ENCODE assay signal across 22 cellular contexts in genomic region chr10:77455538-77455937, GRCh38.
DNase-seq lines count a peak whose midpoint lies in the region; ATAC-seq and TF ChIP-seq lines count a peak whose summit lies in the region.
"Had no signal": no experiment of that assay in that cellular context is flagged by ENCODE, and none has a peak within 500 bp of the region (broad histone marks: within the 10 kb centered on the region; RNA-seq: fewer than 3 reads in every experiment).

No MANE protein-coding gene starts in this region.

- H3K4me3 ChIP-seq in MG63 = no peak overlapping the region
- H3K4me3 ChIP-seq in mammary epithelial cell (replicated peaks in 1 of 3; ENCODE audit: insufficient read depth in 1 of 3, low read depth in 2 of 3, low read length in 3 of 3) = no peak overlapping the region
- no peak overlapping the region for H3K4me3 ChIP-seq in mesodermal cell (ENCODE audit: extremely low read depth, insufficient read depth, low read length, poor library complexity, severe bottlenecking)
- H3K4me3 ChIP-seq: body of pancreas, HAP-1, lower lobe of right lung, skin epidermis, thoracic aorta, vagina had no signal

- intact Hi-C loops in mammary epithelial cell (cut with micrococcal nuclease) = no loop called here

- no peak overlapping the region for H3K27ac ChIP-seq in mammary epithelial cell (ENCODE audit: insufficient read depth, low read depth, low read length)
- H3K27ac ChIP-seq in mesodermal cell (ENCODE audit: low read depth, low read length, severe bottlenecking) = peak overlapping the region; percentile 5
- H3K27ac ChIP-seq: 22Rv1, body of pancreas, lower lobe of right lung, skin epidermis, thoracic aorta, vagina had no signal

- H4K20me1 ChIP-seq in mammary epithelial cell (ENCODE audit: insufficient read depth, low read length) = no peaks in the 10 kb centered on the region

- TF ChIP-seq CTCF in mammary epithelial cell (conservative IDR thresholded peaks at IDR 0.05 in 1 of 2, IDR thresholded peaks at IDR 0.05 in 1 of 2; ENCODE audit: extremely low read depth in 1 of 2, insufficient read depth in 1 of 2, low read depth in 1 of 2, low read length in 2 of 2) = no peak

- in situ Hi-C loops in mammary epithelial cell (cut with MboI; ENCODE audit: low sequenced_read_pairs in 2 of 2) = no loop called here

- H3K4me2 ChIP-seq in mammary epithelial cell (ENCODE audit: insufficient read depth, low read depth, low read length) = no peak overlapping the region

- no TSS peak for BruUV-seq in mammary epithelial cell (replicated peaks; lab: Mats Ljungman, UMichigan)

- H3K4me1 ChIP-seq in mammary epithelial cell (ENCODE audit: insufficient read depth, low read length) (no peaks in the 10 kb centered on the region), mesodermal cell (ENCODE audit: control insufficient read depth, insufficient read depth, low read length, poor library complexity, severe bottlenecking) (peaks cover 19% of the 10 kb centered on the region)
- H3K4me1 ChIP-seq: HAP-1, lower lobe of right lung, vagina had no signal

- CTCF ChIA-PET in mammary epithelial cell (lab: Charles Lee; ENCODE audit: low non-redundant PET) = no interaction called here

- DNase-seq in DMS53 (lab: John Stamatoyannopoulos, UW) (peak; percentile 46), DMS53 treated with DMSO at 0.1 percent for 48 hours (lab: John Stamatoyannopoulos, UW; ENCODE audit: unreplicated experiment) (no peak), MG63 (peak; percentile 36), mammary epithelial cell (peak; percentile 27), NCI-H69 (lab: John Stamatoyannopoulos, UW) (no peak), retina (no peak)
- DNase-seq: activated CD8-positive, alpha-beta T cell treated with anti-CD3 and anti-CD28 coated beads, Interleukin-2, amount 10 ng/mL, durations not matched to agents 7 days and 5 days; activated gamma-delta T cell; activated T-cell treated with anti-CD3 and anti-CD28 coated beads for 4 hours; CD4-positive, alpha-beta memory T cell; KG1; lower lobe of right lung; NCI-H526; T-helper 2 cell had no signal

- no peak overlapping the region for H3K9ac ChIP-seq in mammary epithelial cell (ENCODE audit: insufficient read depth, low read length)

- H3K9me3 ChIP-seq in MG63 = no peaks in the 10 kb centered on the region
- no peaks in the 10 kb centered on the region for H3K9me3 ChIP-seq in mammary epithelial cell (replicated peaks; ENCODE audit: insufficient read depth, low read length)
- H3K9me3 ChIP-seq in mesodermal cell (ENCODE audit: control insufficient read depth, low read length) = no peaks in the 10 kb centered on the region
- H3K9me3 ChIP-seq: body of pancreas, HAP-1, lower lobe of right lung, thoracic aorta, vagina had no signal

- ATAC-seq in HG02973 (IDR thresholded peaks at IDR 0.05; ENCODE audit: unreplicated experiment) = no peak
- ATAC-seq: activated CD8-positive, alpha-beta T cell treated with anti-CD3 and anti-CD28 coated beads, Interleukin-2, amount 10 ng/mL, durations not matched to agents 7 days and 5 days; body of pancreas; lower lobe of right lung had no signal

- dilution Hi-C loops in mammary epithelial cell (cut with HindIII; ENCODE audit: low sequenced_read_pairs) = no loop called here

- H3K27me3 ChIP-seq in MG63 (no peaks in the 10 kb centered on the region), mammary epithelial cell (ENCODE audit: insufficient read depth, low read length) (no peaks in the 10 kb centered on the region)
- H3K27me3 ChIP-seq: body of pancreas, vagina had no signal

- H3K36me3 ChIP-seq in MG63 (peaks cover 2% of the 10 kb centered on the region; the same call in 1 of the 2 replicates), mammary epithelial cell (ENCODE audit: insufficient read depth, low read length) (no peaks in the 10 kb centered on the region), mesodermal cell (ENCODE audit: control insufficient read depth, insufficient read depth, low read length) (no peaks in the 10 kb centered on the region)
- H3K36me3 ChIP-seq: HAP-1, lower lobe of right lung, thoracic aorta, vagina had no signal

- 84% methylated on average over 2 of the region's 2 CpGs for WGBS in mammary epithelial cell (ENCODE audit: low coverage, missing lambda C conversion rate)
- WGBS in mesodermal cell (ENCODE audit: insufficient coverage in 2 of 2), 2 experiments = 63 to 71% methylated on average over 1 of the region's 2 CpGs

- H3K79me2 ChIP-seq in mammary epithelial cell (ENCODE audit: insufficient read depth, low read length) = no peaks in the 10 kb centered on the region

- no peak overlapping the region for H2AFZ ChIP-seq in mammary epithelial cell (ENCODE audit: low read depth, low read length)

Comparison
In these comparisons a context has a peak if more than half of its experiments do, and no peak if none do; other contexts are left out.
1. DNase-seq: peak in DMS53 (single experiment), MG63 (single experiment) and mammary epithelial cell (single experiment); none in DMS53 treated with DMSO at 0.1 percent for 48 hours (single experiment), NCI-H69 (single experiment) and retina (single experiment).